In genomic region chr4:127131527-127131926, GRCh38 we compare ENCODE assay signal across 14 cellular contexts.
"Had no signal": no experiment of that assay in that cellular context is flagged by ENCODE, and none has a peak within 500 bp of the region (broad histone marks: within the 10 kb centered on the region; RNA-seq: fewer than 3 reads in every experiment).

No MANE protein-coding gene starts in this region.

- ATAC-seq: body of pancreas, heart left ventricle, left cardiac atrium, natural killer cell had no signal

- DNase-seq: activated CD4-positive, alpha-beta T cell treated with anti-CD3 and anti-CD28 coated beads for 1 hour; activated gamma-delta T cell treated with Interleukin-2 at 50 U/mL for 16 hours; activated T-cell treated with anti-CD3 and anti-CD28 coated beads, Interleukin-2, amount 50 U/mL, for 1 hour; anterior cingulate cortex; body of pancreas; effector CD4-positive, alpha-beta T cell; heart left ventricle; islet precursor cell; left cardiac atrium; midbrain; natural killer cell; spleen; stimulated activated CD4-positive, alpha-beta T cell treated with anti-CD3 and anti-CD28 coated beads, Interleukin-4, amount 100 ng/mL, for 1 hour; stimulated activated naive CD4-positive, alpha-beta T cell had no signal
